24 cellular contexts compared by ENCODE assay signal in genomic region chr12:108282160-108282559, GRCh38. TPM values are rescaled to one million over a fixed set of nuclear protein-coding genes. Genes with fewer than 3 reads are reported as not detected.
"Had no signal": no experiment of that assay in that cellular context is flagged by ENCODE, and none has a peak within 500 bp of the region (broad histone marks: within the 10 kb centered on the region; RNA-seq: fewer than 3 reads in every experiment).

No MANE protein-coding gene starts in this region.

- FAIRE-seq: RCC 7860 had no signal

- ATAC-seq: activated CD8-positive, alpha-beta T cell treated with anti-CD3 and anti-CD28 coated beads, Interleukin-2, amount 10 ng/mL, durations not matched to agents 7 days and 5 days; PC-3; SK-N-SH treated with all-trans-retinoic acid at 6 μM for 48 hours; WTC11 had no signal

- H3K27ac ChIP-seq: breast epithelium, SJSA1 had no signal

- H3K9me3 ChIP-seq: breast epithelium, SJSA1 had no signal

- H3K27me3 ChIP-seq: breast epithelium, SJSA1 had no signal

- DNase-seq: activated CD4-positive, alpha-beta T cell treated with anti-CD3 and anti-CD28 coated beads for 48 hours; activated CD4-positive, alpha-beta T cell treated with anti-CD3 and anti-CD28 coated beads, Interleukin-2, amount 50 U/mL, for 4 hours; activated CD4-positive, CD25-positive, alpha-beta regulatory T cell treated with anti-CD3 and anti-CD28 coated beads, Interleukin-2, amount 50 U/mL, for 72 hours; activated CD8-positive, alpha-beta memory T cell treated with anti-CD3 and anti-CD28 coated beads, Interleukin-2, amount 50 U/mL, for 48 hours; activated CD8-positive, alpha-beta T cell treated with anti-CD3 and anti-CD28 coated beads, Interleukin-2, amount 10 ng/mL, durations not matched to agents 7 days and 5 days; activated effector memory CD4-positive, alpha-beta T cell treated with Interleukin-2 at 50 U/mL for 16 hours; activated naive CD4-positive, alpha-beta T cell; activated T-cell treated with anti-CD3 and anti-CD28 coated beads, Interleukin-2, amount 50 U/mL, for 1 hour; aorta; central memory CD4-positive, alpha-beta T cell; Karpas-422; NCI-H1105 treated with DMSO at 0.1 percent for 48 hours; NCI-H1436 treated with DMSO at 0.1 percent for 48 hours; NCI-H187; NCI-H2081; NCI-H524; PC-3; SHP77; SW 1271 had no signal

- H3K36me3 ChIP-seq: breast epithelium, SJSA1 had no signal

- H3K4me3 ChIP-seq: breast epithelium, SJSA1 had no signal

- H3K4me1 ChIP-seq: breast epithelium, SJSA1 had no signal

RNA-seq across cellular contexts. Expression of gene CMKLR1, which starts 57.0 kb away (rescaled TPM):
- total RNA-seq: PC-3, SJSA1 had no signal
